In genomic region chr14:106355890-106356642, GRCh38 we compare ENCODE assay signal across 8 cellular contexts.
A peak's percentile ranks its signal among the peaks of the same experiment; 100 is the strongest.
DNase-seq lines count a peak whose midpoint lies in the region; ATAC-seq, FAIRE-seq and TF ChIP-seq lines count a peak whose summit lies in the region.
"Not testable (repeated sequence)": the region's sequence is repeated elsewhere in the genome, so short reads cannot be mapped to it uniquely, and the experiment has no call there.

No MANE protein-coding gene starts in this region.

- not testable (repeated sequence) for TF ChIP-seq POLR2A in A549 (IDR thresholded peaks at IDR 0.05; ENCODE audit: low read length)

- not testable (repeated sequence) for H3K9ac ChIP-seq in OCI-LY3 (ENCODE audit: low read length)

- H3K27me3 Mint-ChIP-seq in activated B cell treated with CpG ODN at 0.5 μM for 24 hours, naive B cell: not testable (repeated sequence)
- peaks cover 42% of the 10 kb centered on the region for H3K27me3 Mint-ChIP-seq in stimulated activated naive CD8-positive, alpha-beta T cell treated with anti-CD3 and anti-CD28 coated beads, Interleukin-15, amount 100 ng/mL, for 72 hours

- not testable (repeated sequence) for H3K4me3 Mint-ChIP-seq in activated B cell treated with CpG ODN at 0.5 μM for 24 hours; stimulated activated naive CD8-positive, alpha-beta T cell treated with anti-CD3 and anti-CD28 coated beads, Interleukin-15, amount 100 ng/mL, for 72 hours
- H3K4me3 Mint-ChIP-seq in naive B cell = peak overlapping the region in 6 of 8 donors; percentile 36 to 67 (median 54)

- H3K9me3 ChIP-seq in A549; KOPT-K1 (ENCODE audit: insufficient read depth, low read length, poor library complexity, severe bottlenecking); OCI-LY3 (ENCODE audit: insufficient read depth, low read length): not testable (repeated sequence)

- TF ChIP-seq RAD21 in A549 (conservative IDR thresholded peaks at IDR 0.05 in 1 of 2, IDR thresholded peaks at IDR 0.05 in 1 of 2) = not testable (repeated sequence)

- not testable (repeated sequence) for H3K27ac ChIP-seq in A549; OCI-LY3 (ENCODE audit: low read length)
- peak overlapping the region; percentile 66 for H3K27ac ChIP-seq in KOPT-K1 (ENCODE audit: low read depth, low read length, poor library complexity, severe bottlenecking)

- not testable (repeated sequence) for TF ChIP-seq EP300 in A549 (IDR thresholded peaks at IDR 0.05)

- H4K20me1 ChIP-seq in OCI-LY3 (ENCODE audit: insufficient read depth, low read length) = not testable (repeated sequence)

- CTCF ChIA-PET in A549 (lab: Yijun Ruan, JAX) = interaction anchor here (1.4 kb wide), 1 partner anchor 29 kb away, joined by 3 read pairs; no protein-coding TSS in a partner anchor
- CTCF ChIA-PET in activated B cell treated with CpG ODN at 0.5 μM for 24 hours (lab: Charles Lee) = not testable (repeated sequence)

- not testable (repeated sequence) for H3K36me3 ChIP-seq in KOPT-K1 (ENCODE audit: insufficient read depth, low read length); OCI-LY3 (replicated peaks; ENCODE audit: low read depth, low read length); bronchial epithelial cell (ENCODE audit: control insufficient read depth, insufficient read depth, low read length)

- not testable (repeated sequence) for H3K4me2 ChIP-seq in A549
- peak overlapping the region; percentile 26 for H3K4me2 ChIP-seq in OCI-LY3 (ENCODE audit: low read length)

- POLR2A ChIA-PET in A549 (lab: Yijun Ruan, JAX); activated B cell treated with CpG ODN at 0.5 μM for 24 hours (lab: Charles Lee): not testable (repeated sequence)

- not testable (repeated sequence) for H3K9me3 Mint-ChIP-seq in activated B cell treated with CpG ODN at 0.5 μM for 24 hours; naive B cell; stimulated activated naive CD8-positive, alpha-beta T cell treated with anti-CD3 and anti-CD28 coated beads, Interleukin-15, amount 100 ng/mL, for 72 hours

- H3K79me2 ChIP-seq in OCI-LY3 (ENCODE audit: low read length) = not testable (repeated sequence)

- ATAC-seq in A549 = peak; percentile 12 to 41; a peak in 3 of 6 replicates
- ATAC-seq in GM18868 (IDR thresholded peaks at IDR 0.05; ENCODE audit: unreplicated experiment) = peak; percentile 34
- peak; percentile 22 for ATAC-seq in activated B cell treated with CpG ODN at 0.5 μM for 24 hours (ENCODE audit: low read depth)
- peak; percentile 34 to 65 for ATAC-seq in naive B cell (ENCODE audit: low read depth in 2 of 2)
- peak; percentile 33 for ATAC-seq in stimulated activated naive CD8-positive, alpha-beta T cell treated with anti-CD3 and anti-CD28 coated beads, Interleukin-15, amount 100 ng/mL, for 72 hours

- not testable (repeated sequence) for H3K27ac Mint-ChIP-seq in activated B cell treated with CpG ODN at 0.5 μM for 24 hours; stimulated activated naive CD8-positive, alpha-beta T cell treated with anti-CD3 and anti-CD28 coated beads, Interleukin-15, amount 100 ng/mL, for 72 hours
- peak overlapping the region in 3 of 6 donors; percentile 57 to 76 (median 58) for H3K27ac Mint-ChIP-seq in naive B cell

- intact Hi-C loops in activated B cell treated with CpG ODN at 0.5 μM for 24 hours (cut with micrococcal nuclease) = not testable (repeated sequence)

- not testable (repeated sequence) for H3K4me3 ChIP-seq in A549; OCI-LY3 (ENCODE audit: low read length); bronchial epithelial cell (ENCODE audit: low read depth, low read length)

- not testable (repeated sequence) for H3K36me3 Mint-ChIP-seq in activated B cell treated with CpG ODN at 0.5 μM for 24 hours (ENCODE audit: low read depth); naive B cell

- H3K4me1 Mint-ChIP-seq in activated B cell treated with CpG ODN at 0.5 μM for 24 hours (peaks cover 23% of the 10 kb centered on the region), naive B cell (peaks cover 11 to 32% (median 23%) of the 10 kb centered on the region in 3 donors)
- H3K4me1 Mint-ChIP-seq in stimulated activated naive CD8-positive, alpha-beta T cell treated with anti-CD3 and anti-CD28 coated beads, Interleukin-15, amount 100 ng/mL, for 72 hours = peaks cover 11% of the 10 kb centered on the region

- not testable (repeated sequence) for DNase-seq in A549 (ENCODE audit: low read depth in 1 of 2, low spot score in 1 of 2); activated B cell treated with CpG ODN at 0.5 μM for 24 hours; bronchial epithelial cell (ENCODE audit: low read depth); stimulated activated naive CD8-positive, alpha-beta T cell treated with anti-CD3 and anti-CD28 coated beads, Interleukin-15, amount 100 ng/mL, for 72 hours
- peak; percentile 18 for DNase-seq in naive B cell

- H2AFZ ChIP-seq in OCI-LY3 (ENCODE audit: low read depth, low read length) = not testable (repeated sequence)

- H3K27me3 ChIP-seq in OCI-LY3 (ENCODE audit: low read depth, low read length); bronchial epithelial cell (ENCODE audit: control insufficient read depth, insufficient read depth, low read length): not testable (repeated sequence)

- not testable (repeated sequence) for H3K4me1 ChIP-seq in A549
- peaks cover 24% of the 10 kb centered on the region for H3K4me1 ChIP-seq in OCI-LY3 (ENCODE audit: low read length)

- not testable (repeated sequence) for TF ChIP-seq CTCF in A549 (IDR thresholded peaks at IDR 0.05); OCI-LY3 (IDR thresholded peaks at IDR 0.05; ENCODE audit: low read depth, low read length); activated B cell treated with CpG ODN at 0.5 μM for 24 hours (IDR thresholded peaks at IDR 0.05); bronchial epithelial cell (IDR thresholded peaks at IDR 0.05; ENCODE audit: insufficient read depth, low read length, severe bottlenecking)

- not testable (repeated sequence) for FAIRE-seq in A549 (lab: Jason Lieb, UNC)
- peak; percentile 28 for FAIRE-seq in bronchial epithelial cell (lab: Jason Lieb, UNC)

- under 1% methylated on average over 6 of the region's 6 CpGs for WGBS in A549 (ENCODE audit: missing lambda C conversion rate)
